Comparison of ENCODE assay signal across 8 cellular contexts in the genomic region with DNA sequence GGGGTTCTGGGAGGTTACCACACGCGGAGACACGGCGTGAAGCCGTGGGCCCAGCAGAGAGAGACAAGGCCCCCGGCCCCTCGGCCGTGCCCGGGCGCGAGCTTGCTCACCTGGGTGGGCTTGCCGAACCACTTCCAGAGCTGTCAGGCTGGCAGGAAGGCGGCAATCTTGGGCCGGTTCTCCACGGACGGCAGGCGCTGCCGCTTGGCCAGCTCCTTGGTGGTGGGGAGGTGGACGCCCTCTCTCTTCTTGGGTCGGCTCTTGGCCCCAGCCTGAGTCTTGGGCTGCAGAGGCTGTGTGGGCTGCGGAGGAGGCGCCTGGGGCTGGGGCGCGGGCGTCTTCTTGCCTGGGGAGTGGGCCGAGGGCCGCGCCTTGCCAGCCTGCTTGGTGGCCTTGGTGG.
A peak's percentile ranks its signal among the peaks of the same experiment; 100 is the strongest.
DNase-seq lines count a peak whose midpoint lies in the region; ATAC-seq and TF ChIP-seq lines count a peak whose summit lies in the region.
"Not testable (repeated sequence)": the region's sequence is repeated elsewhere in the genome, so short reads cannot be mapped to it uniquely, and the experiment has no call there.

No MANE protein-coding gene starts in this region.

- not testable (repeated sequence) for H3K9me3 ChIP-seq in RWPE2 (ENCODE audit: severe bottlenecking); prostate gland
- H3K9me3 ChIP-seq in lower lobe of right lung (peaks cover 15% of the 10 kb centered on the region), spleen (peaks cover 0 to 84% (median 56%) of the 10 kb centered on the region in 8 donors)

- not testable (repeated sequence) for TF ChIP-seq POLR2A in prostate gland (IDR thresholded peaks at IDR 0.05); spleen (IDR thresholded peaks at IDR 0.05)

- TF ChIP-seq CTCF in RWPE2 (IDR thresholded peaks at IDR 0.05; ENCODE audit: poor library complexity, severe bottlenecking); lower lobe of right lung (IDR thresholded peaks at IDR 0.05); osteocyte (IDR thresholded peaks at IDR 0.05); prostate gland (IDR thresholded peaks at IDR 0.05); spleen (IDR thresholded peaks at IDR 0.05 in 8 of 11, conservative IDR thresholded peaks at IDR 0.05 in 3 of 11): not testable (repeated sequence)

- not testable (repeated sequence) for H3K9me3 Mint-ChIP-seq in osteocyte (ENCODE audit: unreplicated experiment)
- peaks cover 11 to 23% of the 10 kb centered on the region in 2 donors for H3K9me3 Mint-ChIP-seq in stimulated activated naive CD8-positive, alpha-beta T cell treated with anti-CD3 and anti-CD28 coated beads, Interleukin-15, amount 100 ng/mL, for 72 hours

- not testable (repeated sequence) for H3K27ac ChIP-seq in RWPE2 (ENCODE audit: poor library complexity, severe bottlenecking); lower lobe of right lung; prostate gland; spleen

- not testable (repeated sequence) for H3K36me3 Mint-ChIP-seq in osteocyte (ENCODE audit: unreplicated experiment)

- DNase-seq in RWPE2 (ENCODE audit: low spot score) (peak; percentile 34), left lobe of liver (ENCODE audit: low spot score) (peak; percentile 40), lower lobe of right lung (peak; percentile 24), osteocyte (ENCODE audit: extremely low spot score, unreplicated experiment) (peak; percentile 84), prostate gland (ENCODE audit: low spot score) (peak; percentile 2), spleen (peak; percentile 71)
- not testable (repeated sequence) for DNase-seq in stimulated activated naive CD8-positive, alpha-beta T cell treated with anti-CD3 and anti-CD28 coated beads, Interleukin-15, amount 100 ng/mL, for 72 hours

- H3K4me3 Mint-ChIP-seq in osteocyte (ENCODE audit: unreplicated experiment); stimulated activated naive CD8-positive, alpha-beta T cell treated with anti-CD3 and anti-CD28 coated beads, Interleukin-15, amount 100 ng/mL, for 72 hours: not testable (repeated sequence)

- not testable (repeated sequence) for ATAC-seq in RWPE2 (ENCODE audit: low read depth); left lobe of liver
- peak; percentile 6 for ATAC-seq in esophagus mucosa
- ATAC-seq in lower lobe of right lung = peak; percentile 3 to 15
- peak; percentile 44 for ATAC-seq in stimulated activated naive CD8-positive, alpha-beta T cell treated with anti-CD3 and anti-CD28 coated beads, Interleukin-15, amount 100 ng/mL, for 72 hours

- H3K36me3 ChIP-seq in RWPE2 (ENCODE audit: low read depth); lower lobe of right lung; prostate gland; spleen: not testable (repeated sequence)

- H3K4me3 ChIP-seq in RWPE2 (ENCODE audit: severe bottlenecking); lower lobe of right lung; prostate gland; spleen: not testable (repeated sequence)

- intact Hi-C loops in lower lobe of right lung (cut with DNase I); prostate gland (cut with DNase I); spleen (cut with DNase I; ENCODE audit: low total_unique reads): not testable (repeated sequence)

- H3K4me1 ChIP-seq in RWPE2 (ENCODE audit: insufficient read depth, poor library complexity, severe bottlenecking); lower lobe of right lung; prostate gland (replicated peaks); spleen: not testable (repeated sequence)

- WGBS in prostate gland = 94% methylated on average over 28 of the region's 28 CpGs
- 87 to 93% (median 89%) methylated on average over 12 to 28 of the region's 28 CpGs for WGBS in spleen, 5 donors

- H3K27me3 ChIP-seq in RWPE2 (ENCODE audit: insufficient read depth, poor library complexity, severe bottlenecking); lower lobe of right lung (ENCODE audit: low read depth); prostate gland (replicated peaks; ENCODE audit: insufficient read depth); spleen (replicated peaks in 1 of 7): not testable (repeated sequence)

- H3K4me1 Mint-ChIP-seq in osteocyte (ENCODE audit: unreplicated experiment); stimulated activated naive CD8-positive, alpha-beta T cell treated with anti-CD3 and anti-CD28 coated beads, Interleukin-15, amount 100 ng/mL, for 72 hours: not testable (repeated sequence)

- H3K27ac Mint-ChIP-seq in osteocyte (ENCODE audit: unreplicated experiment); stimulated activated naive CD8-positive, alpha-beta T cell treated with anti-CD3 and anti-CD28 coated beads, Interleukin-15, amount 100 ng/mL, for 72 hours: not testable (repeated sequence)

- not testable (repeated sequence) for H3K27me3 Mint-ChIP-seq in osteocyte (ENCODE audit: unreplicated experiment); stimulated activated naive CD8-positive, alpha-beta T cell treated with anti-CD3 and anti-CD28 coated beads, Interleukin-15, amount 100 ng/mL, for 72 hours
